Comparison of ENCODE assay signal across 1 cellular context in the genomic region with DNA sequence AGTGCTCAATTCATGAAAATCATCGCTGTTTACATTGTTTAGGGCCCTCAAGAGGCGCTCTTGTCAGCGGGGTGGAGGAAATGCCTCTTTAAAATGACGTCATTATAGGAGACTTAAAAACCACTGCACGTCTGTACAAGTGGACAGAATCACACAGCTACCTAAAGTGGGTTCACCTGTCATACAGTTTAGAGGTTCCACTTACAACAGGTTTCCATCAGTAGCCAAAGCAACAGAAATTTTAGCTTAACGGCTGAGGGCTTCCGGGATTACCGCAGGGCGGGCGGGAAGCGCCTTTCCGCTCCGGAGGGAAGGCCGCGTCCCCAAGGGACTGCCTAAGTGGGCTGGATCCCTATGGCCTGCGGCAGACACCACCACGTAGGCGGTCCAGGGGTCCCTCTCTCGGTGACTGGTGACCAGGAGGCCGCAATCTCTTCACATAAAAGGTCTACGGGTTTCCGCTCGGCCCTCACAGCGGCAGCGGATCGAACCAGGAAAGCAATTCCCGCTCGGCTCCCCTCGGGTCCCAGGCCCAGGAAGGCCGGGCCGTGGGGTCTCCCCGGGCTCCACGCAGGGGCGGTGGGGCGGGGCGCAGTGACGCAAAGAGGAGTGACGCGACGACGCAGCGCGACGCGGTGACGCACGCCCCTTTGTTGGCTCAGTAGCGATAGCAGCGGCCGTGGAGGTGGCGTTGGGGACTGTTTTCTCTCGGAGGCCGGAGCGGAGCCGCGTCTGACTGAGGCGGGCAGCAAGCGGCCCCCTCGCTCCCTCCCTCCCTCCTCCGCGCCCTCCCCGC.
A peak's percentile ranks its signal among the peaks of the same experiment; 100 is the strongest.
TF ChIP-seq lines count a peak whose summit lies in the region.

A gene with protein sequence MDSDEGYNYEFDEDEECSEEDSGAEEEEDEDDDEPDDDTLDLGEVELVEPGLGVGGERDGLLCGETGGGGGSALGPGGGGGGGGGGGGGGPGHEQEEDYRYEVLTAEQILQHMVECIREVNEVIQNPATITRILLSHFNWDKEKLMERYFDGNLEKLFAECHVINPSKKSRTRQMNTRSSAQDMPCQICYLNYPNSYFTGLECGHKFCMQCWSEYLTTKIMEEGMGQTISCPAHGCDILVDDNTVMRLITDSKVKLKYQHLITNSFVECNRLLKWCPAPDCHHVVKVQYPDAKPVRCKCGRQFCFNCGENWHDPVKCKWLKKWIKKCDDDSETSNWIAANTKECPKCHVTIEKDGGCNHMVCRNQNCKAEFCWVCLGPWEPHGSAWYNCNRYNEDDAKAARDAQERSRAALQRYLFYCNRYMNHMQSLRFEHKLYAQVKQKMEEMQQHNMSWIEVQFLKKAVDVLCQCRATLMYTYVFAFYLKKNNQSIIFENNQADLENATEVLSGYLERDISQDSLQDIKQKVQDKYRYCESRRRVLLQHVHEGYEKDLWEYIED (plus strand): TSS at position 661 of the 796 bp plus-strand sequence. CDS start 310 bp downstream, outside the sequence.

TF ChIP-seq in HEK293, 187 proteins besides CTCF, POLR2A, EP300 and RAD21 (continued from another document):
- TF ChIP-seq, protein P1, sequence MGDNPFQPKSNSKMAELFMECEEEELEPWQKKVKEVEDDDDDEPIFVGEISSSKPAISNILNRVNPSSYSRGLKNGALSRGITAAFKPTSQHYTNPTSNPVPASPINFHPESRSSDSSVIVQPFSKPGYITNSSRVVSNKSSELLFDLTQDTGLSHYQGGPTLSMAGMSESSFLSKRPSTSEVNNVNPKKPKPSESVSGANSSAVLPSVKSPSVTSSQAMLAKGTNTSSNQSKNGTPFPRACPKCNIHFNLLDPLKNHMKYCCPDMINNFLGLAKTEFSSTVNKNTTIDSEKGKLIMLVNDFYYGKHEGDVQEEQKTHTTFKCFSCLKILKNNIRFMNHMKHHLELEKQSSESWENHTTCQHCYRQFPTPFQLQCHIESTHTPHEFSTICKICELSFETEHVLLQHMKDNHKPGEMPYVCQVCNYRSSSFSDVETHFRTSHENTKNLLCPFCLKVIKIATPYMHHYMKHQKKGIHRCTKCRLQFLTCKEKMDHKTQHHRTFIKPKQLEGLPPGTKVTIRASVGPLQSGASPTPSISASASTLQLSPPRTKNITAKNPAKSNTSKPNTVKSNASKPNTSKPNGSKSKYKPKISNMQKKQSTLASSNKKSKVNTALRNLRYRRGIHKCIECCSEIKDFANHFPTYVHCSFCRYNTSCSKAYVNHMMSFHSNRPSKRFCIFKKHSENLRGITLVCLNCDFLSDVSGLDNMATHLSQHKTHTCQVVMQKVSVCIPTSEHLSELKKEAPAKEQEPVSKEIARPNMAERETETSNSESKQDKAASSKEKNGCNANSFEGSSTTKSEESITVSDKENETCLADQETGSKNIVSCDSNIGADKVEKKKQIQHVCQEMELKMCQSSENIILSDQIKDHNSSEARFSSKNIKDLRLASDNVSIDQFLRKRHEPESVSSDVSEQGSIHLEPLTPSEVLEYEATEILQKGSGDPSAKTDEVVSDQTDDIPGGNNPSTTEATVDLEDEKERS (tag by site-specific recombination; IDR thresholded peaks at IDR 0.05) = 0 out of 2 replicates have a peak, but pooled peaks have one; percentile 47
- TF ChIP-seq ZBTB7A (tag by site-specific recombination; IDR thresholded peaks at IDR 0.05; ENCODE audit: low read depth) = peak; percentile 95
- TF ChIP-seq, protein P2, sequence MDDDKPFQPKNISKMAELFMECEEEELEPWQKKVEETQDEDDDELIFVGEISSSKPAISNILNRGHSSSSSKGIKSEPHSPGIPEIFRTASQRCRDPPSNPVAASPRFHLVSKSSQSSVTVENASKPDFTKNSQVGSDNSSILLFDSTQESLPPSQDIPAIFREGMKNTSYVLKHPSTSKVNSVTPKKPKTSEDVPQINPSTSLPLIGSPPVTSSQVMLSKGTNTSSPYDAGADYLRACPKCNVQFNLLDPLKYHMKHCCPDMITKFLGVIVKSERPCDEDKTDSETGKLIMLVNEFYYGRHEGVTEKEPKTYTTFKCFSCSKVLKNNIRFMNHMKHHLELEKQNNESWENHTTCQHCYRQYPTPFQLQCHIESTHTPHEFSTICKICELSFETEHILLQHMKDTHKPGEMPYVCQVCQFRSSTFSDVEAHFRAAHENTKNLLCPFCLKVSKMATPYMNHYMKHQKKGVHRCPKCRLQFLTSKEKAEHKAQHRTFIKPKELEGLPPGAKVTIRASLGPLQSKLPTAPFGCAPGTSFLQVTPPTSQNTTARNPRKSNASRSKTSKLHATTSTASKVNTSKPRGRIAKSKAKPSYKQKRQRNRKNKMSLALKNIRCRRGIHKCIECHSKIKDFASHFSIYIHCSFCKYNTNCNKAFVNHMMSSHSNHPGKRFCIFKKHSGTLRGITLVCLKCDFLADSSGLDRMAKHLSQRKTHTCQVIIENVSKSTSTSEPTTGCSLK (tag by site-specific recombination; IDR thresholded peaks at IDR 0.05) = no peak
- no peak for TF ChIP-seq ZNF48 (tag by site-specific recombination; IDR thresholded peaks at IDR 0.05)
- TF ChIP-seq, protein P3, sequence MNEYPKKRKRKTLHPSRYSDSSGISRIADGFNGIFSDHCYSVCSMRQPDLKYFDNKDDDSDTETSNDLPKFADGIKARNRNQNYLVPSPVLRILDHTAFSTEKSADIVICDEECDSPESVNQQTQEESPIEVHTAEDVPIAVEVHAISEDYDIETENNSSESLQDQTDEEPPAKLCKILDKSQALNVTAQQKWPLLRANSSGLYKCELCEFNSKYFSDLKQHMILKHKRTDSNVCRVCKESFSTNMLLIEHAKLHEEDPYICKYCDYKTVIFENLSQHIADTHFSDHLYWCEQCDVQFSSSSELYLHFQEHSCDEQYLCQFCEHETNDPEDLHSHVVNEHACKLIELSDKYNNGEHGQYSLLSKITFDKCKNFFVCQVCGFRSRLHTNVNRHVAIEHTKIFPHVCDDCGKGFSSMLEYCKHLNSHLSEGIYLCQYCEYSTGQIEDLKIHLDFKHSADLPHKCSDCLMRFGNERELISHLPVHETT (tag by site-specific recombination; IDR thresholded peaks at IDR 0.05) = peak; percentile 85; the same call in 1 of the 2 replicates
- 0 out of 2 replicates have a peak, but pooled peaks have one; percentile 6 for TF ChIP-seq ZNF37A (tag by site-specific recombination; IDR thresholded peaks at IDR 0.05)
- TF ChIP-seq ZNF76 (tag by site-specific recombination; IDR thresholded peaks at IDR 0.05; ENCODE audit: borderline replicate concordance, low read depth) = peak; percentile 77; the same call in 1 of the 2 replicates
- TF ChIP-seq GLIS2 (tag by site-specific recombination; IDR thresholded peaks at IDR 0.05) = peak; percentile 100
- no peak for TF ChIP-seq ZNF521 (tag by site-specific recombination; IDR thresholded peaks at IDR 0.05)
- TF ChIP-seq, protein P4, sequence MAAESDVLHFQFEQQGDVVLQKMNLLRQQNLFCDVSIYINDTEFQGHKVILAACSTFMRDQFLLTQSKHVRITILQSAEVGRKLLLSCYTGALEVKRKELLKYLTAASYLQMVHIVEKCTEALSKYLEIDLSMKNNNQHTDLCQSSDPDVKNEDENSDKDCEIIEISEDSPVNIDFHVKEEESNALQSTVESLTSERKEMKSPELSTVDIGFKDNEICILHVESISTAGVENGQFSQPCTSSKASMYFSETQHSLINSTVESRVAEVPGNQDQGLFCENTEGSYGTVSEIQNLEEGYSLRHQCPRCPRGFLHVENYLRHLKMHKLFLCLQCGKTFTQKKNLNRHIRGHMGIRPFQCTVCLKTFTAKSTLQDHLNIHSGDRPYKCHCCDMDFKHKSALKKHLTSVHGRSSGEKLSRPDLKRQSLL (tag by site-specific recombination; IDR thresholded peaks at IDR 0.05) = no peak
- no peak for TF ChIP-seq ZNF266 (tag by site-specific recombination; IDR thresholded peaks at IDR 0.05; ENCODE audit: low read depth)
- peak; percentile 85 for TF ChIP-seq OVOL3 (tag by site-specific recombination; IDR thresholded peaks at IDR 0.05)
- peak; percentile 95 for TF ChIP-seq ZNF335 (tag by site-specific recombination; conservative IDR thresholded peaks at IDR 0.05)
- TF ChIP-seq, protein P5, sequence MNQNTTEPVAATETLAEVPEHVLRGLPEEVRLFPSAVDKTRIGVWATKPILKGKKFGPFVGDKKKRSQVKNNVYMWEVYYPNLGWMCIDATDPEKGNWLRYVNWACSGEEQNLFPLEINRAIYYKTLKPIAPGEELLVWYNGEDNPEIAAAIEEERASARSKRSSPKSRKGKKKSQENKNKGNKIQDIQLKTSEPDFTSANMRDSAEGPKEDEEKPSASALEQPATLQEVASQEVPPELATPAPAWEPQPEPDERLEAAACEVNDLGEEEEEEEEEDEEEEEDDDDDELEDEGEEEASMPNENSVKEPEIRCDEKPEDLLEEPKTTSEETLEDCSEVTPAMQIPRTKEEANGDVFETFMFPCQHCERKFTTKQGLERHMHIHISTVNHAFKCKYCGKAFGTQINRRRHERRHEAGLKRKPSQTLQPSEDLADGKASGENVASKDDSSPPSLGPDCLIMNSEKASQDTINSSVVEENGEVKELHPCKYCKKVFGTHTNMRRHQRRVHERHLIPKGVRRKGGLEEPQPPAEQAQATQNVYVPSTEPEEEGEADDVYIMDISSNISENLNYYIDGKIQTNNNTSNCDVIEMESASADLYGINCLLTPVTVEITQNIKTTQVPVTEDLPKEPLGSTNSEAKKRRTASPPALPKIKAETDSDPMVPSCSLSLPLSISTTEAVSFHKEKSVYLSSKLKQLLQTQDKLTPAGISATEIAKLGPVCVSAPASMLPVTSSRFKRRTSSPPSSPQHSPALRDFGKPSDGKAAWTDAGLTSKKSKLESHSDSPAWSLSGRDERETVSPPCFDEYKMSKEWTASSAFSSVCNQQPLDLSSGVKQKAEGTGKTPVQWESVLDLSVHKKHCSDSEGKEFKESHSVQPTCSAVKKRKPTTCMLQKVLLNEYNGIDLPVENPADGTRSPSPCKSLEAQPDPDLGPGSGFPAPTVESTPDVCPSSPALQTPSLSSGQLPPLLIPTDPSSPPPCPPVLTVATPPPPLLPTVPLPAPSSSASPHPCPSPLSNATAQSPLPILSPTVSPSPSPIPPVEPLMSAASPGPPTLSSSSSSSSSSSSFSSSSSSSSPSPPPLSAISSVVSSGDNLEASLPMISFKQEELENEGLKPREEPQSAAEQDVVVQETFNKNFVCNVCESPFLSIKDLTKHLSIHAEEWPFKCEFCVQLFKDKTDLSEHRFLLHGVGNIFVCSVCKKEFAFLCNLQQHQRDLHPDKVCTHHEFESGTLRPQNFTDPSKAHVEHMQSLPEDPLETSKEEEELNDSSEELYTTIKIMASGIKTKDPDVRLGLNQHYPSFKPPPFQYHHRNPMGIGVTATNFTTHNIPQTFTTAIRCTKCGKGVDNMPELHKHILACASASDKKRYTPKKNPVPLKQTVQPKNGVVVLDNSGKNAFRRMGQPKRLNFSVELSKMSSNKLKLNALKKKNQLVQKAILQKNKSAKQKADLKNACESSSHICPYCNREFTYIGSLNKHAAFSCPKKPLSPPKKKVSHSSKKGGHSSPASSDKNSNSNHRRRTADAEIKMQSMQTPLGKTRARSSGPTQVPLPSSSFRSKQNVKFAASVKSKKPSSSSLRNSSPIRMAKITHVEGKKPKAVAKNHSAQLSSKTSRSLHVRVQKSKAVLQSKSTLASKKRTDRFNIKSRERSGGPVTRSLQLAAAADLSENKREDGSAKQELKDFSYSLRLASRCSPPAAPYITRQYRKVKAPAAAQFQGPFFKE (tag by site-specific recombination; IDR thresholded peaks at IDR 0.05; ENCODE audit: borderline replicate concordance) = peak; percentile 68; the same call in 1 of the 2 replicates
- TF ChIP-seq, protein P6, sequence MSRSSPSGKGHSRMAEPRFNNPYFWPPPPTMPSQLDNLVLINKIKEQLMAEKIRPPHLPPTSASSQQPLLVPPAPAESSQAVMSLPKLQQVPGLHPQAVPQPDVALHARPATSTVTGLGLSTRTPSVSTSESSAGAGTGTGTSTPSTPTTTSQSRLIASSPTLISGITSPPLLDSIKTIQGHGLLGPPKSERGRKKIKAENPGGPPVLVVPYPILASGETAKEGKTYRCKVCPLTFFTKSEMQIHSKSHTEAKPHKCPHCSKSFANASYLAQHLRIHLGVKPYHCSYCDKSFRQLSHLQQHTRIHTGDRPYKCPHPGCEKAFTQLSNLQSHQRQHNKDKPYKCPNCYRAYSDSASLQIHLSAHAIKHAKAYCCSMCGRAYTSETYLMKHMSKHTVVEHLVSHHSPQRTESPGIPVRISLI (tag by site-specific recombination; IDR thresholded peaks at IDR 0.05) = no peak; the same call in 1 of the 2 replicates
- TF ChIP-seq, protein P7, sequence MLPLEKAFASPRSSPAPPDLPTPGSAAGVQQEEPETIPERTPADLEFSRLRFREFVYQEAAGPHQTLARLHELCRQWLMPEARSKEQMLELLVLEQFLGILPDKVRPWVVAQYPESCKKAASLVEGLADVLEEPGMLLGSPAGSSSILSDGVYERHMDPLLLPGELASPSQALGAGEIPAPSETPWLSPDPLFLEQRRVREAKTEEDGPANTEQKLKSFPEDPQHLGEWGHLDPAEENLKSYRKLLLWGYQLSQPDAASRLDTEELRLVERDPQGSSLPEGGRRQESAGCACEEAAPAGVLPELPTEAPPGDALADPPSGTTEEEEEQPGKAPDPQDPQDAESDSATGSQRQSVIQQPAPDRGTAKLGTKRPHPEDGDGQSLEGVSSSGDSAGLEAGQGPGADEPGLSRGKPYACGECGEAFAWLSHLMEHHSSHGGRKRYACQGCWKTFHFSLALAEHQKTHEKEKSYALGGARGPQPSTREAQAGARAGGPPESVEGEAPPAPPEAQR (tag by site-specific recombination; IDR thresholded peaks at IDR 0.05) = no peak
- TF ChIP-seq ZNF391 (tag by site-specific recombination; IDR thresholded peaks at IDR 0.05; ENCODE audit: borderline replicate concordance, low read depth) = 0 out of 2 replicates have a peak, but pooled peaks have one; percentile 56
- TF ChIP-seq HOXD13 (CRISPR knock-in tag; IDR thresholded peaks at IDR 0.05; ENCODE audit: borderline replicate concordance) = peak; percentile 60; the same call in 1 of the 2 replicates
- no peak for TF ChIP-seq ZNF157 (tag by site-specific recombination; IDR thresholded peaks at IDR 0.05)
- no peak; the same call in 1 of the 2 replicates for TF ChIP-seq ZNF596 (tag by site-specific recombination; IDR thresholded peaks at IDR 0.05)
- TF ChIP-seq BCL11A (tag by site-specific recombination; IDR thresholded peaks at IDR 0.05; ENCODE audit: low read depth) = 0 out of 2 replicates have a peak, but pooled peaks have one; percentile 40
- no peak for TF ChIP-seq ZNF292 (tag by site-specific recombination; IDR thresholded peaks at IDR 0.05; ENCODE audit: borderline replicate concordance, low read depth)
- 0 out of 2 replicates have a peak, but pooled peaks have one; percentile 26 for TF ChIP-seq ZNF792 (tag by site-specific recombination; IDR thresholded peaks at IDR 0.05)
- peak; percentile 80 for TF ChIP-seq ZNF558 (tag by site-specific recombination; IDR thresholded peaks at IDR 0.05)
- peak; percentile 70; the same call in 1 of the 2 replicates for TF ChIP-seq ZNF610 (tag by site-specific recombination; IDR thresholded peaks at IDR 0.05; ENCODE audit: borderline replicate concordance)
- TF ChIP-seq ZNF10 (tag by site-specific recombination; IDR thresholded peaks at IDR 0.05) = 0 out of 2 replicates have a peak, but pooled peaks have one; percentile 50
